Comparison of ENCODE assay signal across 8 cellular contexts in genomic region chr10:11986593-11987216, GRCh38. TPM values are rescaled to one million over a fixed set of nuclear protein-coding genes. Genes with fewer than 3 reads are reported as not detected.
DNase-seq lines count a peak whose midpoint lies in the region; ATAC-seq, FAIRE-seq and TF ChIP-seq lines count a peak whose summit lies in the region.

No MANE protein-coding gene starts in this region.

- intact Hi-C loops in activated B cell treated with CpG ODN at 0.5 μM for 24 hours (cut with micrococcal nuclease) (loop anchor here (1.0 kb wide), 2 partner anchors 203 to 209 kb away; partner anchors contain the start of gene NUDT5), kidney (cut with DNase I) (loop anchor here (5.0 kb wide), 1 partner anchor 204 kb away; no protein-coding TSS in a partner anchor)

- CTCF ChIA-PET in AG04450 (lab: Charles Lee): interaction anchor here (0.6 to 3.4 kb wide), 49 partner anchors 8 to 490 kb away, joined by 3 to 68 read pairs (median 4); partner anchors contain the start of gene UPF2
- CTCF ChIA-PET in activated B cell treated with CpG ODN at 0.5 μM for 24 hours (lab: Charles Lee): interaction anchor here (0.7 to 3.1 kb wide), 9 partner anchors 10 to 204 kb away, joined by 3 to 20 read pairs (median 4); no protein-coding TSS in a partner anchor

- H3K9ac ChIP-seq in kidney (ENCODE audit: low read length in 2 of 2): no peak overlapping the region

- H3K36me3 Mint-ChIP-seq in activated B cell treated with CpG ODN at 0.5 μM for 24 hours (ENCODE audit: low read depth): peaks cover 57% of the 10 kb centered on the region

- H3K4me3 ChIP-seq in AG04450 (ENCODE audit: low read depth, low read length) (no peak overlapping the region), kidney (ENCODE audit: low read length in 2 of 2) (peak overlapping the region in 1 of 2 donors; percentile 21)

- H3K4me1 ChIP-seq in kidney (ENCODE audit: control insufficient read depth in 1 of 2, insufficient read depth in 1 of 2, low read depth in 1 of 2, low read length in 2 of 2): no peaks in the 10 kb centered on the region

- no peak overlapping the region for H3K4me3 Mint-ChIP-seq in activated B cell treated with CpG ODN at 0.5 μM for 24 hours

- FAIRE-seq in kidney (lab: Jason Lieb, UNC): peak; percentile 93

- peak; percentile 49 for ATAC-seq in GM18907 (IDR thresholded peaks at IDR 0.05; ENCODE audit: unreplicated experiment)
- peak; percentile 71 for ATAC-seq in activated B cell treated with CpG ODN at 0.5 μM for 24 hours (ENCODE audit: low read depth)
- no peak for ATAC-seq in HG02973 (IDR thresholded peaks at IDR 0.05; ENCODE audit: unreplicated experiment)

- peaks cover 0 to 9% of the 10 kb centered on the region in 2 donors for H3K36me3 ChIP-seq in kidney (ENCODE audit: control insufficient read depth in 1 of 2, insufficient read depth in 2 of 2, low read length in 2 of 2)

- no peaks in the 10 kb centered on the region for H3K9me3 ChIP-seq in AG04450 (ENCODE audit: control insufficient read depth, insufficient read depth, low read length)
- no peaks in the 10 kb centered on the region for H3K9me3 ChIP-seq in kidney (ENCODE audit: control insufficient read depth in 1 of 2, low read length in 2 of 2)

- H3K27ac ChIP-seq in AG04450 (ENCODE audit: low read depth, low read length) (no peak overlapping the region), kidney (ENCODE audit: low read depth in 2 of 2, low read length in 2 of 2) (no peak overlapping the region)

- no peaks in the 10 kb centered on the region for H3K27me3 Mint-ChIP-seq in activated B cell treated with CpG ODN at 0.5 μM for 24 hours

- DNase-seq in AG04450 (ENCODE audit: low read depth, low spot score) (peak; percentile 61), NCI-H2227 treated with DMSO at 0.1 percent for 48 hours (lab: John Stamatoyannopoulos, UW) (peak; percentile 51), activated B cell treated with CpG ODN at 0.5 μM for 24 hours (peak; percentile 48), kidney (peak; percentile 77)
- DNase-seq in central memory CD4-positive, alpha-beta T cell: peak; percentile 50
- peak; percentile 51 to 59 for DNase-seq in stimulated activated CD4-positive, alpha-beta T cell treated with anti-CD3 and anti-CD28 coated beads, Interleukin-1b, Interleukin-23, amount 100 ng/mL, for 4 hours (ENCODE audit: low read depth in 2 of 2)

- TF ChIP-seq CTCF in AG04450 (IDR thresholded peaks at IDR 0.05; ENCODE audit: low read depth, low read length): peak; percentile 88
- TF ChIP-seq CTCF in activated B cell treated with CpG ODN at 0.5 μM for 24 hours (IDR thresholded peaks at IDR 0.05): no peak
- peak; percentile 94 for TF ChIP-seq CTCF in kidney (IDR thresholded peaks at IDR 0.05; ENCODE audit: borderline replicate concordance, extremely low read depth, insufficient read depth)

- POLR2A ChIA-PET in AG04450 (lab: Yijun Ruan, JAX) (interaction anchor here (0.7 kb wide), 1 partner anchor 222 kb away, joined by 4 read pairs; no protein-coding TSS in a partner anchor), activated B cell treated with CpG ODN at 0.5 μM for 24 hours (lab: Charles Lee) (interaction anchor here (1.0 kb wide), 1 partner anchor 55 kb away, joined by 3 read pairs; no protein-coding TSS in a partner anchor)

- H3K27ac Mint-ChIP-seq in activated B cell treated with CpG ODN at 0.5 μM for 24 hours: no peak overlapping the region

- H3K9me3 Mint-ChIP-seq in activated B cell treated with CpG ODN at 0.5 μM for 24 hours: no peaks in the 10 kb centered on the region

- H3K4me1 Mint-ChIP-seq in activated B cell treated with CpG ODN at 0.5 μM for 24 hours: peaks cover 19% of the 10 kb centered on the region

- H3K27me3 ChIP-seq in AG04450 (ENCODE audit: control insufficient read depth, insufficient read depth, low read length): no peaks in the 10 kb centered on the region

RNA-seq across cellular contexts. Expression of gene UPF2, which starts 55.9 kb away (rescaled TPM):
- 12.3 and 18.4 TPM in 2 replicates for polyA plus RNA-seq in AG04450 (2011; rRNA removed)
- 8.4 and 14.2 TPM in 2 replicates for polyA minus RNA-seq in AG04450 (2011; rRNA and poly(A)+ RNA removed)
- 57.9 and 58.0 TPM in 2 replicates for total RNA-seq in activated B cell treated with CpG ODN at 0.5 μM for 24 hours
- 19.4 TPM for total RNA-seq in kidney
- polyA plus RNA-seq in kidney (ENCODE audit: insufficient read depth, low read depth, low replicate concordance): 8.4 TPM
